Comparison of ENCODE assay signal across 2 cellular contexts in the genomic region with DNA sequence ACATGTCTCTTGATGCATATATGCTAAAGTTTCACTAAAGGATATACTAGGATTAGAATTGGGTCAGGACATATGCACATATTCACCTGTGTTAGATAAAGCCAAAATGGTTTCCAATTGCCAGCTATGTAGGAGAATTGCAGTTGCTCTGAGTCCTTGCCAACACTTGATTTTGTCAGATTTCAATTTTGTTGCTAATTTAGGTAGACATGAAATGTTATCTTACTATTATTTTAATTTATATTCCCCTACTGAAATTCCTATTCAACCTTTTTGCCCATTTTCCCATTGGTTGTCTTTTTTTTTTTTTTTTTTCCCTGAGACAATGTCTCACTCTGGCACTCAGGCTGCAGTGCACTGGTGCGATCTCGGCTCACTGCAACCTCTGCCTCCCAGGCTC.
A peak's percentile ranks its signal among the peaks of the same experiment; 100 is the strongest.
TF ChIP-seq lines count a peak whose summit lies in the region.

No MANE protein-coding gene starts in this region.

TF ChIP-seq in HEK293, 187 proteins besides CTCF, POLR2A, EP300 and RAD21:
- peak; percentile 77 for TF ChIP-seq SETDB1 (IDR thresholded peaks at IDR 0.05; ENCODE audit: insufficient read length, low read length)
- no peak for TF ChIP-seq FEZF1 (tag by site-specific recombination; IDR thresholded peaks at IDR 0.05)
- TF ChIP-seq ZFP41 (tag by site-specific recombination; IDR thresholded peaks at IDR 0.05; ENCODE audit: borderline replicate concordance), result no peak
- no peak for TF ChIP-seq ZNF521 (tag by site-specific recombination; IDR thresholded peaks at IDR 0.05)
- TF ChIP-seq, protein P1, sequence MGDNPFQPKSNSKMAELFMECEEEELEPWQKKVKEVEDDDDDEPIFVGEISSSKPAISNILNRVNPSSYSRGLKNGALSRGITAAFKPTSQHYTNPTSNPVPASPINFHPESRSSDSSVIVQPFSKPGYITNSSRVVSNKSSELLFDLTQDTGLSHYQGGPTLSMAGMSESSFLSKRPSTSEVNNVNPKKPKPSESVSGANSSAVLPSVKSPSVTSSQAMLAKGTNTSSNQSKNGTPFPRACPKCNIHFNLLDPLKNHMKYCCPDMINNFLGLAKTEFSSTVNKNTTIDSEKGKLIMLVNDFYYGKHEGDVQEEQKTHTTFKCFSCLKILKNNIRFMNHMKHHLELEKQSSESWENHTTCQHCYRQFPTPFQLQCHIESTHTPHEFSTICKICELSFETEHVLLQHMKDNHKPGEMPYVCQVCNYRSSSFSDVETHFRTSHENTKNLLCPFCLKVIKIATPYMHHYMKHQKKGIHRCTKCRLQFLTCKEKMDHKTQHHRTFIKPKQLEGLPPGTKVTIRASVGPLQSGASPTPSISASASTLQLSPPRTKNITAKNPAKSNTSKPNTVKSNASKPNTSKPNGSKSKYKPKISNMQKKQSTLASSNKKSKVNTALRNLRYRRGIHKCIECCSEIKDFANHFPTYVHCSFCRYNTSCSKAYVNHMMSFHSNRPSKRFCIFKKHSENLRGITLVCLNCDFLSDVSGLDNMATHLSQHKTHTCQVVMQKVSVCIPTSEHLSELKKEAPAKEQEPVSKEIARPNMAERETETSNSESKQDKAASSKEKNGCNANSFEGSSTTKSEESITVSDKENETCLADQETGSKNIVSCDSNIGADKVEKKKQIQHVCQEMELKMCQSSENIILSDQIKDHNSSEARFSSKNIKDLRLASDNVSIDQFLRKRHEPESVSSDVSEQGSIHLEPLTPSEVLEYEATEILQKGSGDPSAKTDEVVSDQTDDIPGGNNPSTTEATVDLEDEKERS (tag by site-specific recombination; IDR thresholded peaks at IDR 0.05), result peak; percentile 62; the same call in 1 of the 2 replicates

TF ChIP-seq in K562, 482 proteins besides CTCF, POLR2A, EP300 and RAD21 (continues in another document):
- TF ChIP-seq BRF1 (IDR thresholded peaks at IDR 0.05; ENCODE audit: borderline replicate concordance, extremely low read depth, insufficient read length) (no peak), ZC3H11A (IDR thresholded peaks at IDR 0.05; ENCODE audit: low read depth, low read length) (no peak), ADNP (tag; IDR thresholded peaks at IDR 0.05) (0 out of 2 replicates have a peak, but pooled peaks have one; percentile 40), ZNF668 (CRISPR knock-in tag; IDR thresholded peaks at IDR 0.05) (no peak), ZFP36 (IDR thresholded peaks at IDR 0.05; ENCODE audit: low read depth, low read length, partially characterized antibody) (peak; percentile 79), KDM1A (IDR thresholded peaks at IDR 0.05) (peak in 1 of 2 experiments; percentile 18; a peak in 1 of 4 replicates), ARNT (IDR thresholded peaks at IDR 0.05) (no peak), CCAR2 (IDR thresholded peaks at IDR 0.05; ENCODE audit: low read depth, low read length) (no peak), TEAD1 (CRISPR knock-in tag; IDR thresholded peaks at IDR 0.05) (no peak), ZNF766 (CRISPR knock-in tag; conservative IDR thresholded peaks at IDR 0.05) (no peak), KLF6 (CRISPR knock-in tag; IDR thresholded peaks at IDR 0.05; ENCODE audit: borderline replicate concordance) (no peak), TRIM28 (IDR thresholded peaks at IDR 0.05) (peak; percentile 74; the same call in 1 of the 2 replicates), RBM25 (IDR thresholded peaks at IDR 0.05; ENCODE audit: low read depth, low read length, severe bottlenecking) (peak; percentile 94), HDAC2 (IDR thresholded peaks at IDR 0.05) (0 out of 2 replicates have a peak, but pooled peaks have one; percentile 14), ZNF583 (CRISPR knock-in tag; IDR thresholded peaks at IDR 0.05) (no peak), FOS (IDR thresholded peaks at IDR 0.05; ENCODE audit: extremely low read depth, insufficient read length) (no peak), BCOR (IDR thresholded peaks at IDR 0.05) (no peak), CBX3 (IDR thresholded peaks at IDR 0.05; ENCODE audit: borderline replicate concordance in 1 of 2, low read length in 2 of 2) (peak in 1 of 2 experiments; percentile 66; a peak in 1 of 3 replicates), RFX1 (IDR thresholded peaks at IDR 0.05) (no peak), RBM15 (IDR thresholded peaks at IDR 0.05; ENCODE audit: insufficient read depth, low read length) (no peak), FOXJ3 (CRISPR knock-in tag; IDR thresholded peaks at IDR 0.05) (no peak)
- TF ChIP-seq, protein P2, sequence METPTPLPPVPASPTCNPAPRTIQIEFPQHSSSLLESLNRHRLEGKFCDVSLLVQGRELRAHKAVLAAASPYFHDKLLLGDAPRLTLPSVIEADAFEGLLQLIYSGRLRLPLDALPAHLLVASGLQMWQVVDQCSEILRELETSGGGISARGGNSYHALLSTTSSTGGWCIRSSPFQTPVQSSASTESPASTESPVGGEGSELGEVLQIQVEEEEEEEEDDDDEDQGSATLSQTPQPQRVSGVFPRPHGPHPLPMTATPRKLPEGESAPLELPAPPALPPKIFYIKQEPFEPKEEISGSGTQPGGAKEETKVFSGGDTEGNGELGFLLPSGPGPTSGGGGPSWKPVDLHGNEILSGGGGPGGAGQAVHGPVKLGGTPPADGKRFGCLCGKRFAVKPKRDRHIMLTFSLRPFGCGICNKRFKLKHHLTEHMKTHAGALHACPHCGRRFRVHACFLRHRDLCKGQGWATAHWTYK (CRISPR knock-in tag; IDR thresholded peaks at IDR 0.05), result no peak
- TF ChIP-seq, protein P3, sequence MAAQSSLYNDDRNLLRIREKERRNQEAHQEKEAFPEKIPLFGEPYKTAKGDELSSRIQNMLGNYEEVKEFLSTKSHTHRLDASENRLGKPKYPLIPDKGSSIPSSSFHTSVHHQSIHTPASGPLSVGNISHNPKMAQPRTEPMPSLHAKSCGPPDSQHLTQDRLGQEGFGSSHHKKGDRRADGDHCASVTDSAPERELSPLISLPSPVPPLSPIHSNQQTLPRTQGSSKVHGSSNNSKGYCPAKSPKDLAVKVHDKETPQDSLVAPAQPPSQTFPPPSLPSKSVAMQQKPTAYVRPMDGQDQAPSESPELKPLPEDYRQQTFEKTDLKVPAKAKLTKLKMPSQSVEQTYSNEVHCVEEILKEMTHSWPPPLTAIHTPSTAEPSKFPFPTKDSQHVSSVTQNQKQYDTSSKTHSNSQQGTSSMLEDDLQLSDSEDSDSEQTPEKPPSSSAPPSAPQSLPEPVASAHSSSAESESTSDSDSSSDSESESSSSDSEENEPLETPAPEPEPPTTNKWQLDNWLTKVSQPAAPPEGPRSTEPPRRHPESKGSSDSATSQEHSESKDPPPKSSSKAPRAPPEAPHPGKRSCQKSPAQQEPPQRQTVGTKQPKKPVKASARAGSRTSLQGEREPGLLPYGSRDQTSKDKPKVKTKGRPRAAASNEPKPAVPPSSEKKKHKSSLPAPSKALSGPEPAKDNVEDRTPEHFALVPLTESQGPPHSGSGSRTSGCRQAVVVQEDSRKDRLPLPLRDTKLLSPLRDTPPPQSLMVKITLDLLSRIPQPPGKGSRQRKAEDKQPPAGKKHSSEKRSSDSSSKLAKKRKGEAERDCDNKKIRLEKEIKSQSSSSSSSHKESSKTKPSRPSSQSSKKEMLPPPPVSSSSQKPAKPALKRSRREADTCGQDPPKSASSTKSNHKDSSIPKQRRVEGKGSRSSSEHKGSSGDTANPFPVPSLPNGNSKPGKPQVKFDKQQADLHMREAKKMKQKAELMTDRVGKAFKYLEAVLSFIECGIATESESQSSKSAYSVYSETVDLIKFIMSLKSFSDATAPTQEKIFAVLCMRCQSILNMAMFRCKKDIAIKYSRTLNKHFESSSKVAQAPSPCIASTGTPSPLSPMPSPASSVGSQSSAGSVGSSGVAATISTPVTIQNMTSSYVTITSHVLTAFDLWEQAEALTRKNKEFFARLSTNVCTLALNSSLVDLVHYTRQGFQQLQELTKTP (IDR thresholded peaks at IDR 0.05; ENCODE audit: low read depth in 1 of 2, partially characterized antibody in 2 of 2), result peak in 1 of 2 experiments; percentile 99
- TF ChIP-seq, protein P4, sequence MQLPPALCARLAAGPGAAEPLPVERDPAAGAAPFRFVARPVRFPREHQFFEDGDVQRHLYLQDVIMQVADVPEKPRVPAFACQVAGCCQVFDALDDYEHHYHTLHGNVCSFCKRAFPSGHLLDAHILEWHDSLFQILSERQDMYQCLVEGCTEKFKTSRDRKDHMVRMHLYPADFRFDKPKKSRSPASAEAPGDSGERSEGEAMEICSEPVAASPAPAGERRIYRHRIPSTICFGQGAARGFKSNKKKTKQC (CRISPR knock-in tag; IDR thresholded peaks at IDR 0.05), result no peak
- TF ChIP-seq, protein P5, sequence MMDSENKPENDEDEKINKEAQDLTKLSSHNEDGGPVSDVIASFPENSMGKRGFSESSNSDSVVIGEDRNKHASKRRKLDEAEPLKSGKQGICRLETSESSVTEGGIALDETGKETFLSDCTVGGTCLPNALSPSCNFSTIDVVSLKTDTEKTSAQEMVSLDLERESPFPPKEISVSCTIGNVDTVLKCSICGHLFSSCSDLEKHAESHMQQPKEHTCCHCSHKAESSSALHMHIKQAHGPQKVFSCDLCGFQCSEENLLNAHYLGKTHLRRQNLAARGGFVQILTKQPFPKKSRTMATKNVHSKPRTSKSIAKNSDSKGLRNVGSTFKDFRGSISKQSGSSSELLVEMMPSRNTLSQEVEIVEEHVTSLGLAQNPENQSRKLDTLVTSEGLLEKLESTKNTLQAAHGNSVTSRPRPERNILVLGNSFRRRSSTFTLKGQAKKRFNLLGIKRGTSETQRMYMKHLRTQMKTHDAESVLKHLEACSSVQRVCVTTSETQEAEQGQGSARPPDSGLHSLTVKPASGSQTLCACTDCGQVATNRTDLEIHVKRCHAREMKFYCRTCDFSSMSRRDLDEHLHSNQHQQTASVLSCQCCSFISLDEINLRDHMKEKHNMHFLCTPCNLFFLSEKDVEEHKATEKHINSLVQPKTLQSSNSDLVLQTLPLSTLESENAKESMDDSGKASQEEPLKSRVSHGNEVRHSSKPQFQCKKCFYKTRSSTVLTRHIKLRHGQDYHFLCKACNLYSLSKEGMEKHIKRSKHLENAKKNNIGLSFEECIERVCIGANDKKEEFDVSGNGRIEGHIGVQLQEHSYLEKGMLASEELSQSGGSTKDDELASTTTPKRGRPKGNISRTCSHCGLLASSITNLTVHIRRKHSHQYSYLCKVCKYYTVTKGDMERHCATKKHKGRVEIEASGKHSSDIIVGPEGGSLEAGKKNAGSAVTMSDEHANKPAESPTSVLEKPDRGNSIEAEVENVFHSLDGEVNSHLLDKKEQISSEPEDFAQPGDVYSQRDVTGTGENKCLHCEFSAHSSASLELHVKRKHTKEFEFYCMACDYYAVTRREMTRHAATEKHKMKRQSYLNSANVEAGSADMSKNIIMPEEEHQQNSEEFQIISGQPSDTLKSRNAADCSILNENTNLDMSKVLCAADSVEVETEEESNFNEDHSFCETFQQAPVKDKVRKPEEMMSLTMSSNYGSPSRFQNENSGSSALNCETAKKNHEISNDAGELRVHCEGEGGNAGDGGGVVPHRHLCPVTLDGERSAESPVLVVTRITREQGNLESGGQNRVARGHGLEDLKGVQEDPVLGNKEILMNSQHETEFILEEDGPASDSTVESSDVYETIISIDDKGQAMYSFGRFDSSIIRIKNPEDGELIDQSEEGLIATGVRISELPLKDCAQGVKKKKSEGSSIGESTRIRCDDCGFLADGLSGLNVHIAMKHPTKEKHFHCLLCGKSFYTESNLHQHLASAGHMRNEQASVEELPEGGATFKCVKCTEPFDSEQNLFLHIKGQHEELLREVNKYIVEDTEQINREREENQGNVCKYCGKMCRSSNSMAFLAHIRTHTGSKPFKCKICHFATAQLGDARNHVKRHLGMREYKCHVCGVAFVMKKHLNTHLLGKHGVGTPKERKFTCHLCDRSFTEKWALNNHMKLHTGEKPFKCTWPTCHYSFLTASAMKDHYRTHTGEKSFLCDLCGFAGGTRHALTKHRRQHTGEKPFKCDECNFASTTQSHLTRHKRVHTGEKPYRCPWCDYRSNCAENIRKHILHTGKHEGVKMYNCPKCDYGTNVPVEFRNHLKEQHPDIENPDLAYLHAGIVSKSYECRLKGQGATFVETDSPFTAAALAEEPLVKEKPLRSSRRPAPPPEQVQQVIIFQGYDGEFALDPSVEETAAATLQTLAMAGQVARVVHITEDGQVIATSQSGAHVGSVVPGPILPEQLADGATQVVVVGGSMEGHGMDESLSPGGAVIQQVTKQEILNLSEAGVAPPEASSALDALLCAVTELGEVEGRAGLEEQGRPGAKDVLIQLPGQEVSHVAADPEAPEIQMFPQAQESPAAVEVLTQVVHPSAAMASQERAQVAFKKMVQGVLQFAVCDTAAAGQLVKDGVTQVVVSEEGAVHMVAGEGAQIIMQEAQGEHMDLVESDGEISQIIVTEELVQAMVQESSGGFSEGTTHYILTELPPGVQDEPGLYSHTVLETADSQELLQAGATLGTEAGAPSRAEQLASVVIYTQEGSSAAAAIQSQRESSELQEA (IDR thresholded peaks at IDR 0.05; ENCODE audit: low read depth), result peak; percentile 52; the same call in 1 of the 2 replicates
- TF ChIP-seq, protein P6, sequence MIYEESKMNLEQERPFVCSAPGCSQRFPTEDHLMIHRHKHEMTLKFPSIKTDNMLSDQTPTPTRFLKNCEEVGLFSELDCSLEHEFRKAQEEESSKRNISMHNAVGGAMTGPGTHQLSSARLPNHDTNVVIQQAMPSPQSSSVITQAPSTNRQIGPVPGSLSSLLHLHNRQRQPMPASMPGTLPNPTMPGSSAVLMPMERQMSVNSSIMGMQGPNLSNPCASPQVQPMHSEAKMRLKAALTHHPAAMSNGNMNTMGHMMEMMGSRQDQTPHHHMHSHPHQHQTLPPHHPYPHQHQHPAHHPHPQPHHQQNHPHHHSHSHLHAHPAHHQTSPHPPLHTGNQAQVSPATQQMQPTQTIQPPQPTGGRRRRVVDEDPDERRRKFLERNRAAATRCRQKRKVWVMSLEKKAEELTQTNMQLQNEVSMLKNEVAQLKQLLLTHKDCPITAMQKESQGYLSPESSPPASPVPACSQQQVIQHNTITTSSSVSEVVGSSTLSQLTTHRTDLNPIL (CRISPR knock-in tag; IDR thresholded peaks at IDR 0.05), result no peak
- TF ChIP-seq, protein P7, sequence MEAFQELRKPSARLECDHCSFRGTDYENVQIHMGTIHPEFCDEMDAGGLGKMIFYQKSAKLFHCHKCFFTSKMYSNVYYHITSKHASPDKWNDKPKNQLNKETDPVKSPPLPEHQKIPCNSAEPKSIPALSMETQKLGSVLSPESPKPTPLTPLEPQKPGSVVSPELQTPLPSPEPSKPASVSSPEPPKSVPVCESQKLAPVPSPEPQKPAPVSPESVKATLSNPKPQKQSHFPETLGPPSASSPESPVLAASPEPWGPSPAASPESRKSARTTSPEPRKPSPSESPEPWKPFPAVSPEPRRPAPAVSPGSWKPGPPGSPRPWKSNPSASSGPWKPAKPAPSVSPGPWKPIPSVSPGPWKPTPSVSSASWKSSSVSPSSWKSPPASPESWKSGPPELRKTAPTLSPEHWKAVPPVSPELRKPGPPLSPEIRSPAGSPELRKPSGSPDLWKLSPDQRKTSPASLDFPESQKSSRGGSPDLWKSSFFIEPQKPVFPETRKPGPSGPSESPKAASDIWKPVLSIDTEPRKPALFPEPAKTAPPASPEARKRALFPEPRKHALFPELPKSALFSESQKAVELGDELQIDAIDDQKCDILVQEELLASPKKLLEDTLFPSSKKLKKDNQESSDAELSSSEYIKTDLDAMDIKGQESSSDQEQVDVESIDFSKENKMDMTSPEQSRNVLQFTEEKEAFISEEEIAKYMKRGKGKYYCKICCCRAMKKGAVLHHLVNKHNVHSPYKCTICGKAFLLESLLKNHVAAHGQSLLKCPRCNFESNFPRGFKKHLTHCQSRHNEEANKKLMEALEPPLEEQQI (IDR thresholded peaks at IDR 0.05), result no peak
